30 cellular contexts compared by ENCODE assay signal in the genomic region with DNA sequence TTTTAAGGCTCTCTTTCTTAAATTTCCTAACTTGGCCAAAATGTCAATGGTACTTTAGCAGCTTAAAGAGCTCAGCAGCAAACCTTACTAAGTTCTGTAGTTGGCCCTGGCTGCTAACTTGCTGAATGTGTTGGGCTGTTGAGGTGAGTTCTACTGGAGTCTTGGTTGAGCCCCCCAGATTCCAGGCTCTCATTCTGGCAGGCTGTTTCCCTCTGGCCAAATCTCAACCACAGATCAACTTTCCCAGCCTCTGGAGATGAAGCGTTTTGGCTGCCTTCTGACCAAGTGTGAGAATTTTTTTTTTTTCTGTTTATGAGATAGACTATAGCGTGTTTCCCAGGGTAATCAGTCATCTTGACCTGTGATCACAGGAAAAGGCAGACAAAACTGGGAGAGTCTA.
DNase-seq lines count a peak whose midpoint lies in the region; ATAC-seq and TF ChIP-seq lines count a peak whose summit lies in the region.
"Had no signal": no experiment of that assay in that cellular context is flagged by ENCODE, and none has a peak within 500 bp of the region (broad histone marks: within the 10 kb centered on the region; RNA-seq: fewer than 3 reads in every experiment).

No MANE protein-coding gene starts in this region.

- ATAC-seq in GM18861 (IDR thresholded peaks at IDR 0.05; ENCODE audit: unreplicated experiment): no peak
- ATAC-seq: activated T-cell treated with anti-CD3 and anti-CD28 coated beads, Interleukin-2, amount 50 U/mL, for 4 hours; gastroesophageal sphincter; natural killer cell; T-helper 17 cell had no signal

- TF ChIP-seq CTCF in brain microvascular endothelial cell (IDR thresholded peaks at IDR 0.05; ENCODE audit: low read depth, low read length, missing control alignments) (no peak), vagina (IDR thresholded peaks at IDR 0.05) (no peak), transverse colon (IDR thresholded peaks at IDR 0.05) (no peak)

- no peaks in the 10 kb centered on the region for H3K9me3 ChIP-seq in vagina
- H3K9me3 ChIP-seq in transverse colon: no peaks in the 10 kb centered on the region
- H3K9me3 ChIP-seq: gastroesophageal sphincter, HAP-1, left ventricle myocardium inferior, right atrium auricular region, thyroid gland had no signal

- TF ChIP-seq POLR2A in vagina (IDR thresholded peaks at IDR 0.05) (no peak), transverse colon (IDR thresholded peaks at IDR 0.05) (no peak)

- TF ChIP-seq EP300 in transverse colon (IDR thresholded peaks at IDR 0.05; ENCODE audit: low read depth): no peak

- H3K27ac ChIP-seq in brain microvascular endothelial cell: peak overlapping the region; percentile 61
- peak overlapping the region; percentile 11 for H3K27ac ChIP-seq in vagina
- H3K27ac ChIP-seq in transverse colon: no peak overlapping the region
- H3K27ac ChIP-seq: gastroesophageal sphincter, KMS-11, left ventricle myocardium inferior, parathyroid adenoma, right atrium auricular region, RWPE1, SK-N-MC, thyroid gland had no signal

- H3K4me3 ChIP-seq in brain microvascular endothelial cell (ENCODE audit: low read depth, low read length) (no peak overlapping the region), vagina (no peak overlapping the region), transverse colon (no peak overlapping the region)
- H3K4me3 ChIP-seq: gastroesophageal sphincter, HAP-1, left ventricle myocardium inferior, right atrium auricular region, SK-N-MC, thyroid gland had no signal

- H3K36me3 ChIP-seq in brain microvascular endothelial cell (replicated peaks): no peaks in the 10 kb centered on the region
- no peaks in the 10 kb centered on the region for H3K36me3 ChIP-seq in vagina
- no peaks in the 10 kb centered on the region for H3K36me3 ChIP-seq in transverse colon
- H3K36me3 ChIP-seq: gastroesophageal sphincter, HAP-1, left ventricle myocardium inferior, right atrium auricular region, thyroid gland had no signal

- intact Hi-C loops in vagina (cut with DNase I) (no loop called here), transverse colon (cut with DNase I; ENCODE audit: low total_unique reads) (no loop called here)

- in situ Hi-C loops in brain microvascular endothelial cell (cut with HindIII; ENCODE audit: low pct_ligation_motif_present, low sequenced_read_pairs) (no loop called here), transverse colon (cut with MboI; ENCODE audit: low pct_ligation_motif_present in 1 of 4, low pct_unique_long_range_greater_than_20kb in 1 of 4, low sequenced_read_pairs in 3 of 4) (no loop called here)

- DNase-seq in LHCN-M2 (ENCODE audit: low read depth) (peak; percentile 11), brain microvascular endothelial cell (peak; percentile 42), myocyte (ENCODE audit: low read depth) (peak; percentile 53), vagina (ENCODE audit: extremely low spot score in 2 of 2) (no peak), activated gamma-delta T cell treated with Interleukin-2 at 50 U/mL for 16 hours (no peak), transverse colon (no peak), NCI-H2196 treated with DMSO at 0.1 percent for 48 hours (lab: John Stamatoyannopoulos, UW; ENCODE audit: unreplicated experiment) (no peak)
- DNase-seq: activated CD4-positive, alpha-beta T cell treated with anti-CD3 and anti-CD28 coated beads for 4 hours; activated naive CD4-positive, alpha-beta T cell treated with anti-CD3 and anti-CD28 coated beads, Interleukin-2, amount 50 U/mL, for 16 hours; activated T-cell treated with anti-CD3 and anti-CD28 coated beads, Interleukin-2, amount 50 U/mL, for 4 hours; AML-193; DMS79; left ventricle myocardium inferior; midbrain; natural killer cell; NCI-H187; NCI-H748 treated with DMSO at 0.1 percent for 48 hours; stimulated activated CD4-positive, alpha-beta T cell treated with anti-CD3 and anti-CD28 coated beads, Interleukin-12 subunit alpha, Interleukin-12 subunit beta, amount 100 ng/mL, for 4 hours; stimulated activated CD4-positive, alpha-beta T cell treated with anti-CD3 and anti-CD28 coated beads, Interleukin-4, amount 100 ng/mL, for 4 hours; stimulated activated naive CD4-positive, alpha-beta T cell treated with Interleukin-2 at 50 U/mL for 16 hours; T-helper 17 cell; thyroid gland had no signal

- WGBS in transverse colon (ENCODE audit: low coverage in 1 of 2), 2 donors: 56 to 66% methylated on average over 1 to 2 of the region's 2 CpGs

- H3K4me1 ChIP-seq in vagina (peaks cover 35% of the 10 kb centered on the region), transverse colon (no peaks in the 10 kb centered on the region)
- H3K4me1 ChIP-seq: HAP-1, parathyroid adenoma, thyroid gland had no signal

- H3K27me3 ChIP-seq in brain microvascular endothelial cell (replicated peaks): no peaks in the 10 kb centered on the region
- H3K27me3 ChIP-seq in vagina: no peaks in the 10 kb centered on the region
- H3K27me3 ChIP-seq in transverse colon: peaks cover 3% of the 10 kb centered on the region
- H3K27me3 ChIP-seq: right atrium auricular region, thyroid gland had no signal

Comparison
In these comparisons a context has a peak if more than half of its experiments do, and no peak if none do; other contexts are left out.
1. DNase-seq: peak in LHCN-M2 (single experiment), brain microvascular endothelial cell (single experiment) and myocyte (single experiment); none in vagina (0 of 2), activated gamma-delta T cell treated with Interleukin-2 at 50 U/mL for 16 hours (single experiment), transverse colon (single experiment) and NCI-H2196 treated with DMSO at 0.1 percent for 48 hours (single experiment).
2. H3K27ac ChIP-seq: peak in brain microvascular endothelial cell (single experiment) and vagina (single experiment); none in transverse colon (0 of 4).